17 cellular contexts compared by ENCODE assay signal in genomic region chr4:39020130-39020529, GRCh38. TPM values are rescaled to one million over a fixed set of nuclear protein-coding genes. Genes with fewer than 3 reads are reported as not detected.
DNase-seq lines count a peak whose midpoint lies in the region; ATAC-seq, FAIRE-seq and TF ChIP-seq lines count a peak whose summit lies in the region.
"Had no signal": no experiment of that assay in that cellular context is flagged by ENCODE, and none has a peak within 500 bp of the region (broad histone marks: within the 10 kb centered on the region; RNA-seq: fewer than 3 reads in every experiment).

No MANE protein-coding gene starts in this region.

- POLR2A ChIA-PET in K562 (lab: Yijun Ruan, JAX) = no interaction called here
- POLR2A ChIA-PET in naive thymus-derived CD4-positive, alpha-beta T cell (lab: Charles Lee) = no interaction called here

- no peaks in the 10 kb centered on the region for H3K9me1 ChIP-seq in K562 (ENCODE audit: control insufficient read depth, insufficient read depth, low read length)

- peaks cover 3% of the 10 kb centered on the region for H3K9me3 ChIP-seq in K562 (replicated peaks; ENCODE audit: control insufficient read depth, insufficient read depth, low read depth, low read length)
- H3K9me3 ChIP-seq in naive thymus-derived CD4-positive, alpha-beta T cell (ENCODE audit: control insufficient read depth in 2 of 3, low read length in 3 of 3) = no peaks in the 10 kb centered on the region
- no peaks in the 10 kb centered on the region for H3K9me3 ChIP-seq in thyroid gland

- peaks cover 8 to 69% (median 41%) of the 10 kb centered on the region in 5 donors for H3K36me3 Mint-ChIP-seq in naive thymus-derived CD4-positive, alpha-beta T cell

- no peaks in the 10 kb centered on the region for H4K20me1 ChIP-seq in K562 (replicated peaks; ENCODE audit: control insufficient read depth, insufficient read depth, low read length)

- no peaks in the 10 kb centered on the region for H3K79me2 ChIP-seq in K562 (ENCODE audit: control insufficient read depth, insufficient read depth, low read length)

- CTCF ChIA-PET in K562 (lab: Yijun Ruan, JAX; ENCODE audit: low intra/inter-chr PET ratio) = no interaction called here
- CTCF ChIA-PET in naive thymus-derived CD4-positive, alpha-beta T cell (lab: Charles Lee) = no interaction called here

- H3K4me3 Mint-ChIP-seq in naive thymus-derived CD4-positive, alpha-beta T cell = no peak overlapping the region
- H3K4me3 Mint-ChIP-seq: CD4-positive, alpha-beta T cell; HFFc6 had no signal

- FAIRE-seq in GM12891 (lab: Jason Lieb, UNC) (peak; percentile 26), K562 (lab: Jason Lieb, UNC) (no peak), urothelium cell line (lab: Jason Lieb, UNC) (peak; percentile 30)
- FAIRE-seq: G401.6, GM19239 had no signal

- H3K4me3 ChIP-seq in K562 (no peak overlapping the region), thyroid gland (replicated peaks in 1 of 3) (no peak overlapping the region)
- H3K4me3 ChIP-seq in naive thymus-derived CD4-positive, alpha-beta T cell (ENCODE audit: low read length) = no peak overlapping the region

- H3K9me3 Mint-ChIP-seq in naive thymus-derived CD4-positive, alpha-beta T cell = peaks cover 3 to 35% (median 18%) of the 10 kb centered on the region in 11 donors
- H3K9me3 Mint-ChIP-seq: HFFc6 had no signal

- TF ChIP-seq CTCF in K562 (IDR thresholded peaks at IDR 0.05 in 2 of 3, conservative IDR thresholded peaks at IDR 0.05 in 1 of 3; ENCODE audit: insufficient read depth in 2 of 3, low read depth in 1 of 3, low read length in 3 of 3) = no peak
- TF ChIP-seq CTCF in thyroid gland (IDR thresholded peaks at IDR 0.05) = no peak

- H3K4me2 ChIP-seq in K562 (ENCODE audit: insufficient read depth, low read length) = no peak overlapping the region

- TF ChIP-seq EP300 in K562 (IDR thresholded peaks at IDR 0.05; ENCODE audit: low read length) = no peak

- no peaks in the 10 kb centered on the region for H3K27me3 Mint-ChIP-seq in naive thymus-derived CD4-positive, alpha-beta T cell
- H3K27me3 Mint-ChIP-seq: CD4-positive, alpha-beta T cell had no signal

- in situ Hi-C loops in K562 (cut with MboI) = no loop called here

- intact Hi-C loops in K562 (cut with micrococcal nuclease) = no loop called here
- intact Hi-C loops in naive thymus-derived CD4-positive, alpha-beta T cell (cut with micrococcal nuclease) = no loop called here
- intact Hi-C loops in thyroid gland (cut with DNase I) = no loop called here

- DNase-seq in GM12891 (ENCODE audit: insufficient read length, low spot score) (no peak), RKO (ENCODE audit: low spot score) (peak; percentile 36), K562 (ENCODE audit: extremely low read depth in 1 of 4, low spot score in 3 of 4) (no peak), urothelium cell line (ENCODE audit: low spot score) (no peak), thyroid gland (no peak)
- DNase-seq in naive thymus-derived CD4-positive, alpha-beta T cell = no peak
- DNase-seq: ACHN; C1 segment of cervical spinal cord; Calu3; CD4-positive, alpha-beta T cell; DMS79; GOT3; HCEC 1CT; HFFc6 had no signal

- no TSS peak for BruUV-seq in K562 (replicated peaks; lab: Mats Ljungman, UMichigan)

- TF ChIP-seq POLR2A in GM12891 (IDR thresholded peaks at IDR 0.05; ENCODE audit: low read depth, low read length) (no peak), K562 (conservative IDR thresholded peaks at IDR 0.05) (no peak), thyroid gland (IDR thresholded peaks at IDR 0.05) (no peak)

- no peak overlapping the region for H3K9ac ChIP-seq in K562 (ENCODE audit: insufficient read depth in 1 of 2, low read depth in 2 of 2, low read length in 2 of 2)

- TF ChIP-seq RAD21 in K562 (CRISPR knock-in tag; conservative IDR thresholded peaks at IDR 0.05 in 1 of 2, IDR thresholded peaks at IDR 0.05 in 1 of 2) = no peak

- H3K36me3 ChIP-seq in K562 (ENCODE audit: control insufficient read depth, insufficient read depth, low read length) = no peaks in the 10 kb centered on the region
- no peaks in the 10 kb centered on the region for H3K36me3 ChIP-seq in naive thymus-derived CD4-positive, alpha-beta T cell (ENCODE audit: control insufficient read depth in 2 of 3, insufficient read depth in 3 of 3, low read length in 3 of 3)
- no peaks in the 10 kb centered on the region for H3K36me3 ChIP-seq in thyroid gland

- H3K27ac ChIP-seq in K562 (ENCODE audit: extremely low read depth, low read depth, low read length) (no peak overlapping the region), thyroid gland (no peak overlapping the region)
- no peak overlapping the region for H3K27ac ChIP-seq in naive thymus-derived CD4-positive, alpha-beta T cell (ENCODE audit: low read depth, low read length)

- H2AFZ ChIP-seq in K562 (ENCODE audit: low read depth, low read length) = no peak overlapping the region

- no peaks in the 10 kb centered on the region; a peak in 2 of 5 replicates for H3K4me1 ChIP-seq in K562 (replicated peaks in 1 of 2; ENCODE audit: control insufficient read depth in 2 of 2, insufficient read depth in 2 of 2, low read length in 2 of 2)
- no peaks in the 10 kb centered on the region for H3K4me1 ChIP-seq in naive thymus-derived CD4-positive, alpha-beta T cell (ENCODE audit: control insufficient read depth in 2 of 2, insufficient read depth in 2 of 2, low read length in 2 of 2)
- H3K4me1 ChIP-seq in thyroid gland = no peaks in the 10 kb centered on the region

- H3K4me1 Mint-ChIP-seq in naive thymus-derived CD4-positive, alpha-beta T cell = peaks cover 0 to 29% (median 4%) of the 10 kb centered on the region in 7 donors

- H3K27me3 ChIP-seq in K562 (ENCODE audit: control insufficient read depth in 2 of 2, insufficient read depth in 2 of 2, low read length in 2 of 2) (no peaks in the 10 kb centered on the region), thyroid gland (no peaks in the 10 kb centered on the region)
- no peaks in the 10 kb centered on the region for H3K27me3 ChIP-seq in naive thymus-derived CD4-positive, alpha-beta T cell (ENCODE audit: control insufficient read depth in 2 of 2, insufficient read depth in 2 of 2, low read length in 2 of 2)

- H3K27ac Mint-ChIP-seq in naive thymus-derived CD4-positive, alpha-beta T cell = peak overlapping the region in 1 of 9 donors; percentile 28
- H3K27ac Mint-ChIP-seq: CD4-positive, alpha-beta T cell; HFFc6 had no signal

- WGBS in K562 (ENCODE audit: insufficient coverage, low coverage, missing lambda C conversion rate) = 55% methylated on average over 4 of the region's 4 CpGs
- 86 to 88% methylated on average over 4 of the region's 4 CpGs for whole genome bisulfite sequencing in thyroid gland, 2 donors

- no peak for ATAC-seq in K562
- ATAC-seq in HG03442 (IDR thresholded peaks at IDR 0.05; ENCODE audit: unreplicated experiment) = no peak
- no peak for ATAC-seq in naive thymus-derived CD4-positive, alpha-beta T cell

TF ChIP-seq in GM12891, 5 proteins besides CTCF, POLR2A, EP300 and RAD21 (continues in another document):
- no peak for TF ChIP-seq SPI1 (IDR thresholded peaks at IDR 0.05; ENCODE audit: low read depth, low read length)

TF ChIP-seq in K562, 482 proteins besides CTCF, POLR2A, EP300 and RAD21 (continues in another document):
- no peak for TF ChIP-seq ZNF133 (CRISPR knock-in tag; IDR thresholded peaks at IDR 0.05)

RNA-seq across cellular contexts. Expression of gene TMEM156, which starts 12.1 kb away (rescaled TPM):
- 17.7 TPM for polyA plus RNA-seq in GM12891 (2012; ENCODE audit: low read depth, missing spikeins)
- 3.8 and 11.7 TPM in 2 replicates for total RNA-seq in K562 (2011; cell fraction: chromatin; rRNA removed; ENCODE audit: low replicate concordance)
- total RNA-seq in K562 (2011; cell fraction: nucleolus; rRNA removed) = 1.3 and 2.1 TPM in 2 replicates
- 5.1 and 6.9 TPM in 2 replicates for total RNA-seq in K562 (2011; cell fraction: nucleoplasm; rRNA removed)
- total RNA-seq in K562 (2014; rRNA removed) (2.9 and 3.5 TPM in 2 replicates), K562 (2014; rRNA removed; fragmentation: Illumina TruSeq; extraction: Trizol) (7.6 and 9.2 TPM in 2 replicates), K562 (2015; rRNA removed; fragmentation: Illumina TruSeq; extraction: Trizol) (8.3 and 9.6 TPM in 2 replicates), K562 (2021) (3.7 and 4.4 TPM in 2 replicates), thyroid gland (under 1 TPM in 1 of 4 donors, not detected in 3; 0.33 TPM)
- polyA plus RNA-seq in K562 (2011; rRNA removed) (5.0 and 9.6 TPM in 2 replicates), K562 (2014; fragmentation: Illumina TruSeq; extraction: Trizol) (7.4 and 7.6 TPM in 2 replicates), K562 (2014; fragmentation: Nextera tagmentation; extraction: Ambion mirVana) (1 to 10 TPM; 5.9 to 6.9 TPM), K562 (2014; rRNA removed) (4.7 and 6.4 TPM in 2 replicates)
- polyA plus RNA-seq in K562 (2011; cell fraction: cytosol; rRNA removed) = 0.51 and 4.6 TPM in 2 replicates
- 1.5 and 2.5 TPM in 2 replicates for polyA plus RNA-seq in K562 (2011; cell fraction: nucleus; rRNA removed)
- 5.2 and 9.9 TPM in 2 replicates for polyA plus RNA-seq in K562 (2012)
- polyA minus RNA-seq in K562 (2011; rRNA and poly(A)+ RNA removed) = 4.3 and 10.8 TPM in 2 replicates
- polyA minus RNA-seq in K562 (2011; cell fraction: cytosol; rRNA and poly(A)+ RNA removed) = 1.1 and 1.8 TPM in 2 replicates
- polyA minus RNA-seq in K562 (2011; cell fraction: nucleus; rRNA and poly(A)+ RNA removed) = 2.0 and 6.6 TPM in 2 replicates
- 10 to 100 TPM in 2 of 5 experiments, 1 to 10 TPM in 3; 8.6 to 36.4 (median 9.4) TPM for total RNA-seq in naive thymus-derived CD4-positive, alpha-beta T cell
- polyA plus RNA-seq in naive thymus-derived CD4-positive, alpha-beta T cell = 10 to 100 TPM; 16.6 to 37.0 TPM

RNA-seq across cellular contexts. Expression of gene KLHL5, which starts 41.9 kb away (rescaled TPM):
- 4.3 TPM for polyA plus RNA-seq in GM12891 (2012; ENCODE audit: low read depth, missing spikeins)
- total RNA-seq in K562 (2011; cell fraction: chromatin; rRNA removed; ENCODE audit: low replicate concordance) = 7.4 and 18.8 TPM in 2 replicates
- 3.7 TPM in 2 replicates for total RNA-seq in K562 (2011; cell fraction: nucleolus; rRNA removed)
- total RNA-seq in K562 (2011; cell fraction: nucleoplasm; rRNA removed) = 8.4 and 14.3 TPM in 2 replicates
- total RNA-seq in K562 (2014; rRNA removed) (14.1 and 16.7 TPM in 2 replicates), K562 (2014; rRNA removed; fragmentation: Illumina TruSeq; extraction: Trizol) (30.8 and 34.3 TPM in 2 replicates), K562 (2015; rRNA removed; fragmentation: Illumina TruSeq; extraction: Trizol) (24.9 and 28.0 TPM in 2 replicates), K562 (2021) (21.0 and 22.9 TPM in 2 replicates), thyroid gland (10 to 100 TPM; 19.7 to 27.3 (median 24.7) TPM)
- polyA plus RNA-seq in K562 (2011; rRNA removed) (22.1 and 27.9 TPM in 2 replicates), K562 (2014; fragmentation: Illumina TruSeq; extraction: Trizol) (21.1 and 22.1 TPM in 2 replicates), K562 (2014; fragmentation: Nextera tagmentation; extraction: Ambion mirVana) (1 to 10 TPM; 8.0 to 8.8 TPM), K562 (2014; rRNA removed) (12.2 and 16.3 TPM in 2 replicates)
- polyA plus RNA-seq in K562 (2011; cell fraction: cytosol; rRNA removed) = 6.5 and 28.1 TPM in 2 replicates
- polyA plus RNA-seq in K562 (2011; cell fraction: nucleus; rRNA removed) = 6.3 and 16.1 TPM in 2 replicates
- polyA plus RNA-seq in K562 (2012) = 24.3 and 24.7 TPM in 2 replicates
- polyA minus RNA-seq in K562 (2011; rRNA and poly(A)+ RNA removed) = 56.2 and 82.8 TPM in 2 replicates
- 16.0 and 22.0 TPM in 2 replicates for polyA minus RNA-seq in K562 (2011; cell fraction: cytosol; rRNA and poly(A)+ RNA removed)
- polyA minus RNA-seq in K562 (2011; cell fraction: nucleus; rRNA and poly(A)+ RNA removed) = 5.4 and 14.7 TPM in 2 replicates
- 10 to 100 TPM; 17.8 to 56.7 (median 28.0) TPM for total RNA-seq in naive thymus-derived CD4-positive, alpha-beta T cell
- 1 to 10 TPM; 8.7 to 9.3 TPM for polyA plus RNA-seq in naive thymus-derived CD4-positive, alpha-beta T cell
